In genomic region chr22:37229012-37229804, GRCh38 we compare ENCODE assay signal across 8 cellular contexts. TPM values are rescaled to one million over a fixed set of nuclear protein-coding genes. Genes with fewer than 3 reads are reported as not detected.
DNase-seq lines count a peak whose midpoint lies in the region; ATAC-seq, FAIRE-seq and TF ChIP-seq lines count a peak whose summit lies in the region.

No MANE protein-coding gene starts in this region.

- H3K4me1 ChIP-seq in CD8-positive, alpha-beta T cell (ENCODE audit: insufficient read depth, low read length), result peaks cover 94% of the 10 kb centered on the region
- H3K4me1 ChIP-seq in astrocyte (ENCODE audit: insufficient read depth, low read length) (peaks cover 33% of the 10 kb centered on the region), esophagus muscularis mucosa (peaks cover 0 to 13% (median 8%) of the 10 kb centered on the region in 4 donors)

- peaks cover 91% of the 10 kb centered on the region for H3K4me1 Mint-ChIP-seq in CD8-positive, alpha-beta T cell (ENCODE audit: low read depth)
- H3K4me1 Mint-ChIP-seq in astrocyte (ENCODE audit: low read depth, unreplicated experiment) (peaks cover 22% of the 10 kb centered on the region), naive B cell (peaks cover 84 to 88% (median 87%) of the 10 kb centered on the region in 3 donors)

- H3K27me3 ChIP-seq in CD8-positive, alpha-beta T cell (ENCODE audit: insufficient read depth, low read length), result no peaks in the 10 kb centered on the region
- H3K27me3 ChIP-seq in astrocyte (ENCODE audit: insufficient read depth, low read length) (peaks cover under 1% of the 10 kb centered on the region), esophagus muscularis mucosa (peaks cover 0 to 68% (median 0%) of the 10 kb centered on the region in 4 donors)

- H3K36me3 ChIP-seq in CD8-positive, alpha-beta T cell (ENCODE audit: insufficient read depth, low read length), result peaks cover 54% of the 10 kb centered on the region
- H3K36me3 ChIP-seq in astrocyte (ENCODE audit: insufficient read depth, low read length), result no peaks in the 10 kb centered on the region
- no peaks in the 10 kb centered on the region for H3K36me3 ChIP-seq in esophagus muscularis mucosa

- no peaks in the 10 kb centered on the region for H3K27me3 Mint-ChIP-seq in CD8-positive, alpha-beta T cell (ENCODE audit: low read depth)
- peaks cover 37% of the 10 kb centered on the region for H3K27me3 Mint-ChIP-seq in astrocyte (ENCODE audit: low read depth, unreplicated experiment)
- H3K27me3 Mint-ChIP-seq in naive B cell, result no peaks in the 10 kb centered on the region

- H3K27ac ChIP-seq in CD8-positive, alpha-beta T cell (ENCODE audit: low read depth, low read length), result peak overlapping the region; percentile 75
- H3K27ac ChIP-seq in astrocyte (ENCODE audit: low read depth, low read length) (peak overlapping the region; percentile 55), esophagus muscularis mucosa (replicated peaks in 1 of 4) (peak overlapping the region in 1 of 4 donors; percentile 30)

- WGBS in esophagus muscularis mucosa, result 40% methylated on average over 1 of the region's 7 CpGs

- ATAC-seq in CD8-positive, alpha-beta T cell, result peak; percentile 7
- ATAC-seq in naive B cell (ENCODE audit: low read depth in 2 of 2) (no peak), HG03045 (IDR thresholded peaks at IDR 0.05; ENCODE audit: unreplicated experiment) (no peak), HG03571 (IDR thresholded peaks at IDR 0.05; ENCODE audit: unreplicated experiment) (no peak), GM21529 (IDR thresholded peaks at IDR 0.05; ENCODE audit: unreplicated experiment) (no peak)

- no peaks in the 10 kb centered on the region for H4K20me1 ChIP-seq in astrocyte (ENCODE audit: insufficient read depth, low read length)

- peak overlapping the region; percentile 80 for H3K4me3 Mint-ChIP-seq in CD8-positive, alpha-beta T cell
- H3K4me3 Mint-ChIP-seq in astrocyte (ENCODE audit: unreplicated experiment) (no peak overlapping the region), naive B cell (peak overlapping the region; percentile 47 to 92 (median 84))

- no peak overlapping the region for H2AFZ ChIP-seq in astrocyte (ENCODE audit: low read depth, low read length)

- FAIRE-seq in astrocyte (lab: Jason Lieb, UNC), result no peak

- no peak for TF ChIP-seq EP300 in esophagus muscularis mucosa (IDR thresholded peaks at IDR 0.05)

- no peaks in the 10 kb centered on the region for H3K79me2 ChIP-seq in astrocyte (ENCODE audit: insufficient read depth, low read length)

- H3K27ac Mint-ChIP-seq in CD8-positive, alpha-beta T cell, result peak overlapping the region; percentile 100
- H3K27ac Mint-ChIP-seq in astrocyte (ENCODE audit: unreplicated experiment) (peak overlapping the region; percentile 80), naive B cell (peak overlapping the region; percentile 95 to 99 (median 96))

- peak overlapping the region; percentile 61 for H3K9ac ChIP-seq in astrocyte (ENCODE audit: low read length)

- peak overlapping the region; percentile 42 for H3K4me3 ChIP-seq in CD8-positive, alpha-beta T cell (ENCODE audit: low read depth, low read length)
- H3K4me3 ChIP-seq in astrocyte (ENCODE audit: insufficient read depth, low read depth, low read length) (no peak overlapping the region), esophagus muscularis mucosa (no peak overlapping the region)

- DNase-seq in CD8-positive, alpha-beta T cell, result peak in 3 of 7 experiments; percentile 38 to 53 (median 49)
- DNase-seq in LHCN-M2 (ENCODE audit: low read depth) (peak; percentile 69), astrocyte (ENCODE audit: low read depth) (peak; percentile 81), naive B cell (no peak), esophagus muscularis mucosa (ENCODE audit: extremely low spot score) (no peak)

- CTCF ChIA-PET in CD8-positive, alpha-beta T cell (lab: Charles Lee), result interaction anchor here (0.8 to 5.4 kb wide), 10 partner anchors 11 to 338 kb away, joined by 3 to 71 read pairs (median 14); partner anchors contain the start of genes IL2RB and RAC2

- POLR2A ChIA-PET in CD8-positive, alpha-beta T cell (lab: Charles Lee), result interaction anchor here (0.6 to 7.7 kb wide), 17 partner anchors 11 to 107 kb away, joined by 3 to 194 read pairs (median 4); partner anchors contain the start of genes IL2RB and RAC2

- no peaks in the 10 kb centered on the region for H3K9me3 Mint-ChIP-seq in CD8-positive, alpha-beta T cell
- no peaks in the 10 kb centered on the region for H3K9me3 Mint-ChIP-seq in astrocyte (ENCODE audit: unreplicated experiment)
- H3K9me3 Mint-ChIP-seq in naive B cell, result no peaks in the 10 kb centered on the region

- no peak for TF ChIP-seq POLR2A in esophagus muscularis mucosa (IDR thresholded peaks at IDR 0.05; ENCODE audit: low read depth)

- no peaks in the 10 kb centered on the region for H3K9me3 ChIP-seq in CD8-positive, alpha-beta T cell (ENCODE audit: low read length)
- H3K9me3 ChIP-seq in astrocyte (ENCODE audit: insufficient read depth, low read depth, low read length) (no peaks in the 10 kb centered on the region), esophagus muscularis mucosa (no peaks in the 10 kb centered on the region)

- TF ChIP-seq CTCF in CD8-positive, alpha-beta T cell (IDR thresholded peaks at IDR 0.05), result no peak
- TF ChIP-seq CTCF in astrocyte (IDR thresholded peaks at IDR 0.05; ENCODE audit: insufficient read depth, low read depth, low read length) (no peak), esophagus muscularis mucosa (IDR thresholded peaks at IDR 0.05) (no peak)

- H3K36me3 Mint-ChIP-seq in CD8-positive, alpha-beta T cell, result peaks cover 84% of the 10 kb centered on the region
- H3K36me3 Mint-ChIP-seq in astrocyte (ENCODE audit: low read depth, unreplicated experiment), result no peaks in the 10 kb centered on the region
- H3K36me3 Mint-ChIP-seq in naive B cell, result peaks cover 12 to 38% of the 10 kb centered on the region in 2 donors

- intact Hi-C loops in CD8-positive, alpha-beta T cell (cut with DNase I, micrococcal nuclease), result no loop called here
- intact Hi-C loops in esophagus muscularis mucosa (cut with DNase I), result no loop called here

- H3K4me2 ChIP-seq in astrocyte (ENCODE audit: low read length), result peak overlapping the region; percentile 72

RNA-seq across cellular contexts. Expression of gene RAC2, which starts 14.9 kb away (rescaled TPM):
- 100 to 1,000 TPM; 152 to 159 TPM for total RNA-seq in CD8-positive, alpha-beta T cell
- total RNA-seq in LHCN-M2 (2014; rRNA removed), result 0.69 and 1.1 TPM in 2 replicates
- polyA plus RNA-seq in LHCN-M2 (2012), result 0.91 TPM
- total RNA-seq in astrocyte, result 0.61 and 0.65 TPM in 2 replicates
- 100 to 1,000 TPM; 671 to 842 (median 780) TPM for polyA plus RNA-seq in naive B cell (ENCODE audit: low read depth in 6 of 6)
- total RNA-seq in esophagus muscularis mucosa, result 10 to 100 TPM in 1 of 4 donors, 1 to 10 TPM in 3; 4.1 to 21.9 (median 7.2) TPM

RNA-seq across cellular contexts. Expression of gene SSTR3, which starts 16.9 kb away (rescaled TPM):
- 1 to 10 TPM; 2.6 to 3.1 TPM for total RNA-seq in CD8-positive, alpha-beta T cell
- not detected in 2 replicates for total RNA-seq in LHCN-M2 (2014; rRNA removed)
- polyA plus RNA-seq in LHCN-M2 (2012), result not detected
- total RNA-seq in astrocyte, result 0.07 TPM in 1 of 2 replicates, not detected in the other
- under 1 TPM in 5 of 6 donors, not detected in 1; 0.08 to 0.63 (median 0.45) TPM for polyA plus RNA-seq in naive B cell (ENCODE audit: low read depth in 6 of 6)
- total RNA-seq in esophagus muscularis mucosa, result not detected

RNA-seq across cellular contexts. Expression of gene C1QTNF6, which starts 41.2 kb away (rescaled TPM):
- total RNA-seq in CD8-positive, alpha-beta T cell, result 10 to 100 TPM; 12.0 to 12.9 TPM
- total RNA-seq in LHCN-M2 (2014; rRNA removed) (2.2 and 3.2 TPM in 2 replicates), astrocyte (6.0 and 8.4 TPM in 2 replicates), esophagus muscularis mucosa (1 to 10 TPM in 3 of 4 donors, under 1 TPM in 1; 0.83 to 2.9 (median 1.3) TPM)
- polyA plus RNA-seq in LHCN-M2 (2012), result 1.5 TPM
- 1 to 10 TPM in 5 of 6 donors, not detected in 1; 1.1 to 2.0 (median 1.5) TPM for polyA plus RNA-seq in naive B cell (ENCODE audit: low read depth in 6 of 6)

RNA-seq across cellular contexts. Expression of gene CYTH4, which starts 53.1 kb away (rescaled TPM):
- 100 to 1,000 TPM; 129 to 143 TPM for total RNA-seq in CD8-positive, alpha-beta T cell
- total RNA-seq in LHCN-M2 (2014; rRNA removed), result not detected in 2 replicates
- not detected for polyA plus RNA-seq in LHCN-M2 (2012)
- total RNA-seq in astrocyte, result not detected in 2 replicates
- 10 to 100 TPM; 29.3 to 74.9 (median 46.1) TPM for polyA plus RNA-seq in naive B cell (ENCODE audit: low read depth in 6 of 6)
- total RNA-seq in esophagus muscularis mucosa, result 10 to 100 TPM in 2 of 4 donors, 1 to 10 TPM in 2; 5.1 to 27.3 (median 9.4) TPM

Comparison
In these comparisons a context has a peak if more than half of its experiments do, and no peak if none do; other contexts are left out.
1. DNase-seq: peak in LHCN-M2 (single experiment) and astrocyte (single experiment); none in naive B cell (single experiment) and esophagus muscularis mucosa (single experiment).
2. RNA of gene RAC2, which starts 14.9 kb away (total RNA-seq): 152 to 159 TPM in CD8-positive, alpha-beta T cell; 4.1 to 21.9 TPM in esophagus muscularis mucosa, 0.69 to 1.1 TPM in LHCN-M2 and 0.61 to 0.65 TPM in astrocyte; every median in the first group is over 4 times any median in the second.
3. Peak in every context shown above with its lines, with median percentiles within 50 percentile points of each other: H3K27ac Mint-ChIP-seq.